Comparison of ENCODE assay signal across 14 cellular contexts in genomic region chr6:169964440-169965212, GRCh38.
"Had no signal": no experiment of that assay in that cellular context is flagged by ENCODE, and none has a peak within 500 bp of the region (broad histone marks: within the 10 kb centered on the region; RNA-seq: fewer than 3 reads in every experiment).

No MANE protein-coding gene starts in this region.

- DNase-seq: activated CD4-positive, alpha-beta T cell treated with anti-CD3 and anti-CD28 coated beads for 36 hours; activated naive CD4-positive, alpha-beta T cell treated with anti-CD3 and anti-CD28 coated beads, Interleukin-2, amount 50 U/mL, for 16 hours; activated T-cell treated with anti-CD3 and anti-CD28 coated beads, Interleukin-2, amount 50 U/mL, for 1 hour; mucosa of descending colon; naive thymus-derived CD4-positive, alpha-beta T cell; retina; stimulated activated CD4-positive, alpha-beta T cell treated with anti-CD3 and anti-CD28 coated beads, Interleukin-2, amount 100 ng/mL, for 48 hours; stimulated activated naive B cell treated with anti-CD40 and anti-IgM and Interleukin-4, amounts not matched to agents 10 μg/mL and 1 μg/mL and 100 μg/mL, for 72 hours; substantia nigra; T-helper 1 cell; T1000; transverse colon had no signal

- H3K4me3 ChIP-seq: left lung, mucosa of descending colon, transverse colon had no signal

- H3K27ac ChIP-seq: left lung, transverse colon, VCaP had no signal

- H3K36me3 ChIP-seq: left lung, transverse colon had no signal

- H3K9me3 ChIP-seq: left lung, mucosa of descending colon, transverse colon had no signal
